Comparison of ENCODE assay signal across 8 cellular contexts in the genomic region with DNA sequence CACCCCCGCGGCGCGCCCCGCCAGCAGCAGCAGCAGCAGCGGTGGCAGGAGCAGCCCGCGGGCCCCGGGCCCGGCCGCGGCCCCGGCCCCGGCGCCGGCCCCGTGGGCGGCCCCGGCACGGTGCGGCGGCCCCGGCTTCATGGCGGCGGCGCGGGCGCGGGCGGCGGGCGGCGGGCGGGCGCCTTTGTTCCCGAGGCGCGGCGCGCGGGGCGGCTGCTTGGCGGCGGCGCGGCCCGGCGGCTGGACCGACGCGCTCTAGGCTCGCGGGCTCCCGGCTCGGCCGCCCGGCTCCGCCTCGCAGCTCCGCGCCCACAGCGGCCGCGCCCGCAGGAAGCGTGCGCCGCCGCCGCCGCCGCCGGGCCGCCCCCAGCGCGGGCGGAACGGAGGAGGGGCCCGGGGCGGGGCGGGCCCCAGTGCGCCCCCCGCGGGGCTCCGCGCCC. TPM values are rescaled to one million over a fixed set of nuclear protein-coding genes. Genes with fewer than 3 reads are reported as not detected.
A peak's percentile ranks its signal among the peaks of the same experiment; 100 is the strongest.
DNase-seq lines count a peak whose midpoint lies in the region; ATAC-seq and TF ChIP-seq lines count a peak whose summit lies in the region.

A gene with protein sequence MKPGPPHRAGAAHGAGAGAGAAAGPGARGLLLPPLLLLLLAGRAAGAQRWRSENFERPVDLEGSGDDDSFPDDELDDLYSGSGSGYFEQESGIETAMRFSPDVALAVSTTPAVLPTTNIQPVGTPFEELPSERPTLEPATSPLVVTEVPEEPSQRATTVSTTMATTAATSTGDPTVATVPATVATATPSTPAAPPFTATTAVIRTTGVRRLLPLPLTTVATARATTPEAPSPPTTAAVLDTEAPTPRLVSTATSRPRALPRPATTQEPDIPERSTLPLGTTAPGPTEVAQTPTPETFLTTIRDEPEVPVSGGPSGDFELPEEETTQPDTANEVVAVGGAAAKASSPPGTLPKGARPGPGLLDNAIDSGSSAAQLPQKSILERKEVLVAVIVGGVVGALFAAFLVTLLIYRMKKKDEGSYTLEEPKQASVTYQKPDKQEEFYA (minus strand): TSS at position 313 of the 440 bp plus-strand sequence. CDS start 172 bp downstream, at position 141.

- H3K4me1 ChIP-seq in H9 (ENCODE audit: insufficient read depth, low read length) = peaks cover 5% of the 10 kb centered on the region; the same call in 1 of the 2 replicates

- H3K4ac ChIP-seq in H9 (ENCODE audit: low read depth, low read length) = no peak within 1 kb of the TSS

- H3K9me3 ChIP-seq in H9 (ENCODE audit: control insufficient read depth, low read depth, low read length) = no peaks in the 10 kb centered on the region

- H2AFZ ChIP-seq in H9 (ENCODE audit: low read length) = no peak within 1 kb of the TSS

- H2BK5ac ChIP-seq in H9 (ENCODE audit: insufficient read length, low read length) = no peak within 1 kb of the TSS

- no peak for TF ChIP-seq CTCF in AG04449 (IDR thresholded peaks at IDR 0.05; ENCODE audit: insufficient read depth, low read length, missing control alignments)
- TF ChIP-seq CTCF in H9 (conservative IDR thresholded peaks at IDR 0.05) = no peak

- H2BK15ac ChIP-seq in H9 (ENCODE audit: low read depth, low read length) = no peak within 1 kb of the TSS

- peak within 1 kb of the TSS; percentile 53 for H3K4me2 ChIP-seq in H9 (ENCODE audit: insufficient read depth, insufficient read length, low read length)

- no peak within 1 kb of the TSS for H2BK20ac ChIP-seq in H9 (ENCODE audit: low read depth, low read length, poor library complexity, severe bottlenecking)

- WGBS in H9 (ENCODE audit: extremely low coverage, insufficient read length, low lambda C conversion rate) = no CpG with 5 or more reads among the region's 86 CpGs

- no peak within 1 kb of the TSS for H3K23ac ChIP-seq in H9 (ENCODE audit: insufficient read length, low read depth, low read length)

- ATAC-seq in left cardiac atrium = peak; percentile 35 to 71
- ATAC-seq in GM19455 (IDR thresholded peaks at IDR 0.05; ENCODE audit: unreplicated experiment) = no peak
- no peak for ATAC-seq in HG02759 (IDR thresholded peaks at IDR 0.05; ENCODE audit: unreplicated experiment)
- ATAC-seq in GM21723 (IDR thresholded peaks at IDR 0.05; ENCODE audit: unreplicated experiment) = no peak

- H3K9me3 Mint-ChIP-seq in H9 = no peaks in the 10 kb centered on the region
- no peaks in the 10 kb centered on the region for H3K9me3 Mint-ChIP-seq in activated naive CD8-positive, alpha-beta T cell (ENCODE audit: low read depth)

- H4K91ac ChIP-seq in H9 (ENCODE audit: insufficient read length, low read depth, low read length) = no peak within 1 kb of the TSS

- no peak within 1 kb of the TSS for H2AK5ac ChIP-seq in H9 (ENCODE audit: insufficient read length, low read length)

- H3K4me1 Mint-ChIP-seq in H9 = peaks cover 44 to 59% of the 10 kb centered on the region in 2 experiments
- peaks cover 12% of the 10 kb centered on the region for H3K4me1 Mint-ChIP-seq in activated naive CD8-positive, alpha-beta T cell (ENCODE audit: low read depth)

- peaks cover 7% of the 10 kb centered on the region for H3K23me2 ChIP-seq in H9 (ENCODE audit: insufficient read length, low read depth, low read length, poor library complexity, severe bottlenecking)

- no peak within 1 kb of the TSS for H3K27ac ChIP-seq in H9 (ENCODE audit: insufficient read length, low read depth, low read length)

- no peak within 1 kb of the TSS for H3T11ph ChIP-seq in H9 (ENCODE audit: low read length)

- 0 out of 2 replicates have a peak within 1 kb of the TSS, but pooled peaks have one; percentile 6 for H3K14ac ChIP-seq in H9 (ENCODE audit: insufficient read depth, low read length)

- DNase-seq in AG04449 (ENCODE audit: low read depth, low spot score) (no peak), H9 (no peak), left cardiac atrium (no peak), pulmonary artery endothelial cell (ENCODE audit: low read depth, low spot score) (no peak)

- no peaks in the 10 kb centered on the region for H3K36me3 Mint-ChIP-seq in H9 (ENCODE audit: insufficient read depth in 1 of 3, low read depth in 3 of 3)
- H3K36me3 Mint-ChIP-seq in activated naive CD8-positive, alpha-beta T cell = no peaks in the 10 kb centered on the region

- peak within 1 kb of the TSS in 1 of 3 experiments; percentile 77; a peak in 1 of 7 replicates for H3K27ac Mint-ChIP-seq in H9
- peak within 1 kb of the TSS; percentile 79 for H3K27ac Mint-ChIP-seq in activated naive CD8-positive, alpha-beta T cell

- no peak within 1 kb of the TSS for H2BK12ac ChIP-seq in H9 (ENCODE audit: insufficient read length, low read depth, low read length)

- CTCF ChIA-PET in AG04449 (lab: Yijun Ruan, JAX) = interaction anchor here (4.8 to 8.6 kb wide), 3 partner anchors 103 to 188 kb away, joined by 18 to 1030 read pairs (median 110); no protein-coding TSS in a partner anchor

- peaks cover 31% of the 10 kb centered on the region for H3K27me3 Mint-ChIP-seq in H9 (ENCODE audit: low read depth)
- H3K27me3 Mint-ChIP-seq in activated naive CD8-positive, alpha-beta T cell = peaks cover 26% of the 10 kb centered on the region

- H3K4me3 ChIP-seq in AG04449 (ENCODE audit: low read depth, low read length) = peak within 1 kb of the TSS; percentile 66

- H3K18ac ChIP-seq in H9 (ENCODE audit: insufficient read length, low read depth, low read length) = no peak within 1 kb of the TSS

- no peaks in the 10 kb centered on the region for H3K79me1 ChIP-seq in H9 (ENCODE audit: insufficient read depth, low read depth, low read length, poor library complexity, severe bottlenecking)

- no peak within 1 kb of the TSS for H2BK120ac ChIP-seq in H9 (ENCODE audit: low read depth, low read length, poor library complexity, severe bottlenecking)

- no peak within 1 kb of the TSS for H4K8ac ChIP-seq in H9 (replicated peaks; ENCODE audit: insufficient read length, low read depth, low read length)

- peaks cover 6% of the 10 kb centered on the region for H4K20me1 ChIP-seq in H9 (ENCODE audit: control insufficient read depth, insufficient read depth, insufficient read length)

- POLR2A ChIA-PET in AG04449 (lab: Yijun Ruan, JAX) = interaction anchor here (0.5 kb wide), 1 partner anchor 94 kb away, joined by 3 read pairs; no protein-coding TSS in a partner anchor

- no peak within 1 kb of the TSS for H4K5ac ChIP-seq in H9 (ENCODE audit: insufficient read length, low read depth, low read length)

- H3K27me3 ChIP-seq in H9 (ENCODE audit: insufficient read depth, low read length) = no peaks in the 10 kb centered on the region

- intact Hi-C loops in left cardiac atrium (cut with DNase I) = loop anchor here in 1 of 2 donors (10.0 kb wide), 1 partner anchor 54 kb away; no protein-coding TSS in a partner anchor

- no peak within 1 kb of the TSS for H3K56ac ChIP-seq in H9 (ENCODE audit: insufficient read length, low read depth, low read length)

- peak within 1 kb of the TSS; percentile 79 to 91 for H3K4me3 Mint-ChIP-seq in H9
- H3K4me3 Mint-ChIP-seq in activated naive CD8-positive, alpha-beta T cell = peak within 1 kb of the TSS; percentile 86

- H3K9ac ChIP-seq in H9 (ENCODE audit: extremely low read depth, insufficient read length, low read length) = no peak within 1 kb of the TSS

- 0 out of 2 replicates have a peak, but pooled peaks cover 2% of the 10 kb centered on the region for H3K79me2 ChIP-seq in H9 (ENCODE audit: insufficient read depth, low read length)

RNA-seq across cellular contexts. Expression of the gene that starts here (rescaled TPM):
- 24.2 and 25.9 TPM in 2 replicates for total RNA-seq in H9 (2021)
- 10 to 100 TPM; 38.8 to 39.3 TPM for total RNA-seq in left cardiac atrium
- total RNA-seq in pulmonary artery endothelial cell = 7.0 and 12.0 TPM in 2 replicates

Comparison
In these comparisons a context has a peak if more than half of its experiments do, and no peak if none do; other contexts are left out.
1. ATAC-seq: peak in left cardiac atrium (2 of 2); none in GM19455 (single experiment), HG02759 (single experiment) and GM21723 (single experiment).